1 cellular context compared by ENCODE assay signal in the genomic region with DNA sequence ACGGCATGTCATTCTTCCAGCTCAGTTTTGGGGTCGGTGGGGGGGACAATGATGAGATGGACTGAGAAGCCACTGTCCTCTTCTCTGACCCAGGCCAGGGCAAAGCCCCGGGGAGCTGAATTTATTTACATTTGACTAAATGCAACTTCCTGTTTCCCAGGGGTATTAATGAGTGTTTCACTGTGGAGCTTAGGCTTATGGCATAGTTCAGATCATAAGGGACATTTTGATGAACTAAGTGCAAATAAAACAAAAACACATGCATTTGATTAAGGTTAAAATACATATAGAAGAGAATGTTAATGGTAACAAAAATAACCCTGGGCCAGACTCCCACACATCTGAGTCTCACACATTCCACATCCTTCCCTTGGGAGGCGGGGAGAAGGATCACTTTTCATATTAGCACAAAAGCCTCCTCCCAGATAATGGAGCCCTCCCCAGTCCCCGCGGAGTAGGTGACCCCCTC.
TF ChIP-seq lines count a peak whose summit lies in the region.

No MANE protein-coding gene starts in this region.

TF ChIP-seq in WTC11, 78 proteins besides CTCF, POLR2A, EP300 and RAD21 (continued from another document):
- TF ChIP-seq, protein P1, sequence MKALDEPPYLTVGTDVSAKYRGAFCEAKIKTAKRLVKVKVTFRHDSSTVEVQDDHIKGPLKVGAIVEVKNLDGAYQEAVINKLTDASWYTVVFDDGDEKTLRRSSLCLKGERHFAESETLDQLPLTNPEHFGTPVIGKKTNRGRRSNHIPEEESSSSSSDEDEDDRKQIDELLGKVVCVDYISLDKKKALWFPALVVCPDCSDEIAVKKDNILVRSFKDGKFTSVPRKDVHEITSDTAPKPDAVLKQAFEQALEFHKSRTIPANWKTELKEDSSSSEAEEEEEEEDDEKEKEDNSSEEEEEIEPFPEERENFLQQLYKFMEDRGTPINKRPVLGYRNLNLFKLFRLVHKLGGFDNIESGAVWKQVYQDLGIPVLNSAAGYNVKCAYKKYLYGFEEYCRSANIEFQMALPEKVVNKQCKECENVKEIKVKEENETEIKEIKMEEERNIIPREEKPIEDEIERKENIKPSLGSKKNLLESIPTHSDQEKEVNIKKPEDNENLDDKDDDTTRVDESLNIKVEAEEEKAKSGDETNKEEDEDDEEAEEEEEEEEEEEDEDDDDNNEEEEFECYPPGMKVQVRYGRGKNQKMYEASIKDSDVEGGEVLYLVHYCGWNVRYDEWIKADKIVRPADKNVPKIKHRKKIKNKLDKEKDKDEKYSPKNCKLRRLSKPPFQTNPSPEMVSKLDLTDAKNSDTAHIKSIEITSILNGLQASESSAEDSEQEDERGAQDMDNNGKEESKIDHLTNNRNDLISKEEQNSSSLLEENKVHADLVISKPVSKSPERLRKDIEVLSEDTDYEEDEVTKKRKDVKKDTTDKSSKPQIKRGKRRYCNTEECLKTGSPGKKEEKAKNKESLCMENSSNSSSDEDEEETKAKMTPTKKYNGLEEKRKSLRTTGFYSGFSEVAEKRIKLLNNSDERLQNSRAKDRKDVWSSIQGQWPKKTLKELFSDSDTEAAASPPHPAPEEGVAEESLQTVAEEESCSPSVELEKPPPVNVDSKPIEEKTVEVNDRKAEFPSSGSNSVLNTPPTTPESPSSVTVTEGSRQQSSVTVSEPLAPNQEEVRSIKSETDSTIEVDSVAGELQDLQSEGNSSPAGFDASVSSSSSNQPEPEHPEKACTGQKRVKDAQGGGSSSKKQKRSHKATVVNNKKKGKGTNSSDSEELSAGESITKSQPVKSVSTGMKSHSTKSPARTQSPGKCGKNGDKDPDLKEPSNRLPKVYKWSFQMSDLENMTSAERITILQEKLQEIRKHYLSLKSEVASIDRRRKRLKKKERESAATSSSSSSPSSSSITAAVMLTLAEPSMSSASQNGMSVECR (CRISPR knock-in tag; IDR thresholded peaks at IDR 0.05; ENCODE audit: borderline replicate concordance): no peak
- TF ChIP-seq ZNF423 (CRISPR knock-in tag; IDR thresholded peaks at IDR 0.05): no peak
